In genomic region chr6:140858381-140858971, GRCh38 we compare ENCODE assay signal across 12 cellular contexts.
DNase-seq lines count a peak whose midpoint lies in the region; ATAC-seq, FAIRE-seq and TF ChIP-seq lines count a peak whose summit lies in the region.
"Had no signal": no experiment of that assay in that cellular context is flagged by ENCODE, and none has a peak within 500 bp of the region (broad histone marks: within the 10 kb centered on the region; RNA-seq: fewer than 3 reads in every experiment).

No MANE protein-coding gene starts in this region.

- H3K27me3 ChIP-seq in HUES6 (ENCODE audit: control insufficient read depth, insufficient read depth, low read length) = no peaks in the 10 kb centered on the region
- H3K27me3 ChIP-seq in bronchial epithelial cell (ENCODE audit: control insufficient read depth, insufficient read depth, low read length) = no peaks in the 10 kb centered on the region
- no peaks in the 10 kb centered on the region for H3K27me3 ChIP-seq in lower lobe of right lung (ENCODE audit: low read depth)
- H3K27me3 ChIP-seq in CD8-positive, alpha-beta T cell (ENCODE audit: insufficient read depth, low read length) = no peaks in the 10 kb centered on the region

- no peaks in the 10 kb centered on the region for H3K36me3 Mint-ChIP-seq in CD8-positive, alpha-beta T cell
- H3K36me3 Mint-ChIP-seq in naive thymus-derived CD8-positive, alpha-beta T cell = no peaks in the 10 kb centered on the region

- no peak for TF ChIP-seq RAD21 in A549 (conservative IDR thresholded peaks at IDR 0.05 in 1 of 2, IDR thresholded peaks at IDR 0.05 in 1 of 2)

- no peak; a peak in 1 of 6 replicates for ATAC-seq in A549
- no peak for ATAC-seq in lower lobe of right lung
- ATAC-seq in CD8-positive, alpha-beta T cell = no peak
- no peak for ATAC-seq in naive thymus-derived CD8-positive, alpha-beta T cell

- H3K4me1 Mint-ChIP-seq in CD8-positive, alpha-beta T cell (ENCODE audit: low read depth) = no peaks in the 10 kb centered on the region
- no peaks in the 10 kb centered on the region for H3K4me1 Mint-ChIP-seq in naive thymus-derived CD8-positive, alpha-beta T cell

- H3K36me3 ChIP-seq in HUES6 (ENCODE audit: control insufficient read depth, insufficient read depth, low read length) (no peaks in the 10 kb centered on the region), bronchial epithelial cell (ENCODE audit: control insufficient read depth, insufficient read depth, low read length) (no peaks in the 10 kb centered on the region), lower lobe of right lung (no peaks in the 10 kb centered on the region)
- H3K36me3 ChIP-seq in CD8-positive, alpha-beta T cell (ENCODE audit: insufficient read depth, low read length) = no peaks in the 10 kb centered on the region

- peak overlapping the region; percentile 44 for H3K4me2 ChIP-seq in A549
- H3K4me2 ChIP-seq: PC-9 had no signal

- FAIRE-seq in A549 (lab: Jason Lieb, UNC) = no peak
- FAIRE-seq in bronchial epithelial cell (lab: Jason Lieb, UNC) = no peak
- FAIRE-seq: TTC549 had no signal

- H3K4me1 ChIP-seq in A549 (peaks cover 20% of the 10 kb centered on the region), HUES6 (ENCODE audit: control insufficient read depth, insufficient read depth, low read length) (peaks cover 6% of the 10 kb centered on the region; the same call in 1 of the 2 replicates), lower lobe of right lung (peaks cover 14% of the 10 kb centered on the region)
- H3K4me1 ChIP-seq in CD8-positive, alpha-beta T cell (ENCODE audit: insufficient read depth, low read length) = no peaks in the 10 kb centered on the region

- TF ChIP-seq POLR2A in A549 (IDR thresholded peaks at IDR 0.05; ENCODE audit: low read length) = no peak

- TF ChIP-seq EP300 in A549 (IDR thresholded peaks at IDR 0.05) = no peak

- H3K27ac ChIP-seq in A549 = peak overlapping the region; percentile 61 to 68; a peak in 5 of 6 replicates
- H3K27ac ChIP-seq in HUES6 (ENCODE audit: low read depth, low read length) = no peak overlapping the region
- H3K27ac ChIP-seq in lower lobe of right lung = peak overlapping the region; percentile 4
- no peak overlapping the region for H3K27ac ChIP-seq in CD8-positive, alpha-beta T cell (ENCODE audit: low read depth, low read length)
- H3K27ac ChIP-seq: PC-9 had no signal

- 41% methylated on average over 10 of the region's 10 CpGs for WGBS in A549 (ENCODE audit: missing lambda C conversion rate)

- H3K9me3 Mint-ChIP-seq in CD8-positive, alpha-beta T cell = no peaks in the 10 kb centered on the region
- no peaks in the 10 kb centered on the region for H3K9me3 Mint-ChIP-seq in naive thymus-derived CD8-positive, alpha-beta T cell

- peak overlapping the region; percentile 16 for H3K9ac ChIP-seq in HUES6 (ENCODE audit: low read length)

- H3K4me3 Mint-ChIP-seq in CD8-positive, alpha-beta T cell = no peak overlapping the region
- H3K4me3 Mint-ChIP-seq in naive thymus-derived CD8-positive, alpha-beta T cell = no peak overlapping the region
- H3K4me3 Mint-ChIP-seq: endodermal cell had no signal

- no peaks in the 10 kb centered on the region for H3K27me3 Mint-ChIP-seq in CD8-positive, alpha-beta T cell (ENCODE audit: low read depth)
- no peaks in the 10 kb centered on the region for H3K27me3 Mint-ChIP-seq in naive thymus-derived CD8-positive, alpha-beta T cell

- DNase-seq in A549 (ENCODE audit: low read depth in 1 of 2, low spot score in 1 of 2) (no peak), bronchial epithelial cell (ENCODE audit: low read depth) (peak; percentile 93), lower lobe of right lung (no peak), GM19240 (ENCODE audit: insufficient read length, low spot score) (no peak), NCI-H2196 (lab: John Stamatoyannopoulos, UW; ENCODE audit: unreplicated experiment) (no peak)
- no peak for DNase-seq in CD8-positive, alpha-beta T cell
- DNase-seq in naive thymus-derived CD8-positive, alpha-beta T cell = no peak
- DNase-seq: endodermal cell, NCI-H1930 had no signal

- no peak overlapping the region for H3K27ac Mint-ChIP-seq in CD8-positive, alpha-beta T cell
- H3K27ac Mint-ChIP-seq in naive thymus-derived CD8-positive, alpha-beta T cell = no peak overlapping the region

- POLR2A ChIA-PET in A549 (lab: Yijun Ruan, JAX) = no interaction called here
- POLR2A ChIA-PET in CD8-positive, alpha-beta T cell (lab: Charles Lee) = no interaction called here
- POLR2A ChIA-PET in naive thymus-derived CD8-positive, alpha-beta T cell (lab: Charles Lee) = no interaction called here

- CTCF ChIA-PET in A549 (lab: Yijun Ruan, JAX) = no interaction called here
- CTCF ChIA-PET in CD8-positive, alpha-beta T cell (lab: Charles Lee) = no interaction called here

- H3K9me3 ChIP-seq in A549 (no peaks in the 10 kb centered on the region), HUES6 (ENCODE audit: control insufficient read depth, insufficient read depth, low read depth, low read length) (no peaks in the 10 kb centered on the region; the same call in 1 of the 2 replicates), lower lobe of right lung (no peaks in the 10 kb centered on the region)
- no peaks in the 10 kb centered on the region for H3K9me3 ChIP-seq in CD8-positive, alpha-beta T cell (ENCODE audit: low read length)

- intact Hi-C loops in lower lobe of right lung (cut with DNase I) = no loop called here
- intact Hi-C loops in CD8-positive, alpha-beta T cell (cut with DNase I, micrococcal nuclease) = no loop called here

- no peak for TF ChIP-seq CTCF in A549 (IDR thresholded peaks at IDR 0.05)
- no peak for TF ChIP-seq CTCF in bronchial epithelial cell (IDR thresholded peaks at IDR 0.05; ENCODE audit: insufficient read depth, low read length, severe bottlenecking)
- no peak for TF ChIP-seq CTCF in lower lobe of right lung (IDR thresholded peaks at IDR 0.05)
- no peak for TF ChIP-seq CTCF in CD8-positive, alpha-beta T cell (IDR thresholded peaks at IDR 0.05)

- H3K4me3 ChIP-seq in A549 = no peak overlapping the region
- H3K4me3 ChIP-seq in HUES6 (ENCODE audit: low read depth, low read length) = peak overlapping the region; percentile 33
- peak overlapping the region; percentile 13 for H3K4me3 ChIP-seq in bronchial epithelial cell (ENCODE audit: low read depth, low read length)
- H3K4me3 ChIP-seq in lower lobe of right lung = no peak overlapping the region
- no peak overlapping the region for H3K4me3 ChIP-seq in CD8-positive, alpha-beta T cell (ENCODE audit: low read depth, low read length)
- H3K4me3 ChIP-seq: PC-9 had no signal

TF ChIP-seq in A549, 52 proteins besides CTCF, POLR2A, EP300 and RAD21:
- no peak for TF ChIP-seq FOSL2 (IDR thresholded peaks at IDR 0.05)
- TF ChIP-seq FOSL2 (CRISPR knock-in tag; IDR thresholded peaks at IDR 0.05) = peak; percentile 33; the same call in 1 of the 2 replicates
- no peak for TF ChIP-seq RNF2 (IDR thresholded peaks at IDR 0.05; ENCODE audit: borderline replicate concordance, low read depth)

Comparison
In these comparisons a context has a peak if more than half of its experiments do, and no peak if none do; other contexts are left out.
1. H3K27ac ChIP-seq: peak in A549 (2 of 2) and lower lobe of right lung (single experiment); none in HUES6 (single experiment) and CD8-positive, alpha-beta T cell (single experiment).
2. H3K4me3 ChIP-seq: peak in HUES6 (single experiment) and bronchial epithelial cell (single experiment); none in A549 (single experiment), lower lobe of right lung (single experiment) and CD8-positive, alpha-beta T cell (single experiment).